1 cellular context compared by ENCODE assay signal in the genomic region with DNA sequence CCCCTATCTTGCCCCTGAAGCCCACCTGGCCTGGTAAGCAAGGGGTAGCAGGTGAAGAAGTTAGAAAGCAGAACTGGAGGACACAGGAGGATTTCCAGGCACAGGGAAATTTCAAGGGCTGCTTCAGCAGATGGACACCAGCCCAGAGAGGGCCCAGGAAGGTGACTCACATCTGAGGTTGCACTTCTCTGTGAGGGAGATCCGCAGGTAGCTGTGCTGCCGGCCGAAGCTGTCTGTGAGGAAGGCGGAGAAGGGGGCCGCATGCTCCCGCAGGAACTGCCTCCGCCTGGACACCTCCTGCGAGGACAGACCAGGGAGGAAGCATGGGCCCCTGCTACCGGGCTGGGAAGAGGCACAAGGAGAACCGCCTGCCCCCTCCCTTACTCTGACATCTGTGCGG.
TF ChIP-seq lines count a peak whose summit lies in the region.

No MANE protein-coding gene starts in this region.

TF ChIP-seq in WTC11, 78 proteins besides CTCF, POLR2A, EP300 and RAD21 (continued from another document):
- TF ChIP-seq, protein P1, sequence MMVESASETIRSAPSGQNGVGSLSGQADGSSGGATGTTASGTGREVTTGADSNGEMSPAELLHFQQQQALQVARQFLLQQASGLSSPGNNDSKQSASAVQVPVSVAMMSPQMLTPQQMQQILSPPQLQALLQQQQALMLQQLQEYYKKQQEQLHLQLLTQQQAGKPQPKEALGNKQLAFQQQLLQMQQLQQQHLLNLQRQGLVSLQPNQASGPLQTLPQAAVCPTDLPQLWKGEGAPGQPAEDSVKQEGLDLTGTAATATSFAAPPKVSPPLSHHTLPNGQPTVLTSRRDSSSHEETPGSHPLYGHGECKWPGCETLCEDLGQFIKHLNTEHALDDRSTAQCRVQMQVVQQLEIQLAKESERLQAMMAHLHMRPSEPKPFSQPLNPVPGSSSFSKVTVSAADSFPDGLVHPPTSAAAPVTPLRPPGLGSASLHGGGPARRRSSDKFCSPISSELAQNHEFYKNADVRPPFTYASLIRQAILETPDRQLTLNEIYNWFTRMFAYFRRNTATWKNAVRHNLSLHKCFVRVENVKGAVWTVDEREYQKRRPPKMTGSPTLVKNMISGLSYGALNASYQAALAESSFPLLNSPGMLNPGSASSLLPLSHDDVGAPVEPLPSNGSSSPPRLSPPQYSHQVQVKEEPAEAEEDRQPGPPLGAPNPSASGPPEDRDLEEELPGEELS (CRISPR knock-in tag; IDR thresholded peaks at IDR 0.05): no peak
